29 cellular contexts compared by ENCODE assay signal in genomic region chr1:226491093-226491850, GRCh38. TPM values are rescaled to one million over a fixed set of nuclear protein-coding genes. Genes with fewer than 3 reads are reported as not detected.
"Had no signal": no experiment of that assay in that cellular context is flagged by ENCODE, and none has a peak within 500 bp of the region (broad histone marks: within the 10 kb centered on the region; RNA-seq: fewer than 3 reads in every experiment).

No MANE protein-coding gene starts in this region.

- H3K4me1 ChIP-seq: parathyroid adenoma, tibial artery had no signal

- ATAC-seq: body of pancreas; effector memory CD8-positive, alpha-beta T cell; esophagus mucosa; left cardiac atrium had no signal

- H3K4me3 Mint-ChIP-seq: activated B cell treated with CpG ODN at 0.5 μM for 24 hours; activated naive CD8-positive, alpha-beta T cell treated with anti-CD3 and anti-CD28 coated beads, Interleukin-2, amount 50 U/mL, for 24 hours; activated T-helper 1 cell treated with anti-CD3 and anti-CD28 coated beads, Interleukin-12 subunit alpha, Interleukin-12 subunit beta, Interleukin-2, Interleukin-4 antibody, amounts not matched to agents 30 ng/mL and 10 ng/mL and 1 ng/mL, durations not matched to agents 14 hours and 24 hours and 36 hours; effector memory CD8-positive, alpha-beta T cell; memory B cell; nephron progenitor cell; stimulated activated naive CD8-positive, alpha-beta T cell treated with anti-CD3 and anti-CD28 coated beads, Interleukin-15, Interleukin-2, amounts not matched to agents 100 ng/mL and 50 ng/mL, for 24 hours had no signal

- H3K27me3 ChIP-seq: body of pancreas had no signal

- DNase-seq: activated B cell treated with CpG ODN at 0.5 μM for 24 hours; activated CD4-positive, alpha-beta T cell treated with anti-CD3 and anti-CD28 coated beads for 4 hours; activated CD4-positive, alpha-beta T cell treated with anti-CD3 and anti-CD28 coated beads, Interleukin-2, amount 50 U/mL, for 48 hours; activated gamma-delta T cell; activated naive CD4-positive, alpha-beta T cell treated with anti-CD3 and anti-CD28 coated beads, Interleukin-2, amount 50 U/mL, for 16 hours; activated naive CD8-positive, alpha-beta T cell treated with anti-CD3 and anti-CD28 coated beads, Interleukin-2, amount 50 U/mL, for 24 hours; body of pancreas; caudate nucleus; dermis blood vessel endothelial cell; effector memory CD8-positive, alpha-beta T cell; foreskin melanocyte; glutamatergic neuron; left cardiac atrium; nephron progenitor cell; nucleus accumbens; right cardiac atrium; stimulated activated CD4-positive, alpha-beta T cell treated with anti-CD3 and anti-CD28 coated beads, Interleukin-4, amount 100 ng/mL, for 4 hours; T1000; tibial artery had no signal

- H3K9me3 ChIP-seq: body of pancreas, tibial artery had no signal

- H3K4me2 ChIP-seq: hepatocyte had no signal

- H3K4me3 ChIP-seq: body of pancreas, hepatocyte, tibial artery had no signal

- FAIRE-seq: endothelial cell of umbilical vein had no signal

- H3K9ac ChIP-seq: parathyroid adenoma had no signal

- H3K9me3 Mint-ChIP-seq: activated naive CD8-positive, alpha-beta T cell treated with anti-CD3 and anti-CD28 coated beads, Interleukin-2, amount 50 U/mL, for 24 hours; activated T-helper 1 cell treated with anti-CD3 and anti-CD28 coated beads, Interleukin-12 subunit alpha, Interleukin-12 subunit beta, Interleukin-2, Interleukin-4 antibody, amounts not matched to agents 30 ng/mL and 10 ng/mL and 1 ng/mL, durations not matched to agents 14 hours and 24 hours and 36 hours; effector memory CD8-positive, alpha-beta T cell; nephron progenitor cell; stimulated activated naive CD8-positive, alpha-beta T cell treated with anti-CD3 and anti-CD28 coated beads, Interleukin-15, Interleukin-2, amounts not matched to agents 100 ng/mL and 50 ng/mL, for 24 hours had no signal

- H3K36me3 ChIP-seq: tibial artery had no signal

- H3K27ac ChIP-seq: body of pancreas, hepatocyte, parathyroid adenoma, tibial artery had no signal

- H3K27ac Mint-ChIP-seq: activated B cell treated with CpG ODN at 0.5 μM for 24 hours; activated naive CD8-positive, alpha-beta T cell treated with anti-CD3 and anti-CD28 coated beads, Interleukin-2, amount 50 U/mL, for 24 hours; activated T-helper 1 cell treated with anti-CD3 and anti-CD28 coated beads, Interleukin-12 subunit alpha, Interleukin-12 subunit beta, Interleukin-2, Interleukin-4 antibody, amounts not matched to agents 30 ng/mL and 10 ng/mL and 1 ng/mL, durations not matched to agents 14 hours and 24 hours and 36 hours; memory B cell; nephron progenitor cell; stimulated activated naive CD8-positive, alpha-beta T cell treated with anti-CD3 and anti-CD28 coated beads, Interleukin-15, Interleukin-2, amounts not matched to agents 100 ng/mL and 50 ng/mL, for 24 hours had no signal

RNA-seq across cellular contexts. Expression of gene STUM, which starts 57.3 kb away (rescaled TPM):
- total RNA-seq: activated T-helper 1 cell treated with anti-CD3 and anti-CD28 coated beads, Interleukin-12 subunit alpha, Interleukin-12 subunit beta, Interleukin-2, Interleukin-4 antibody, amounts not matched to agents 30 ng/mL and 10 ng/mL and 1 ng/mL, durations not matched to agents 14 hours and 24 hours and 36 hours; endothelial cell of umbilical vein; mononuclear cell; pulmonary artery endothelial cell; T-helper 1 cell treated with Interleukin-12 subunit alpha and Interleukin-12 subunit beta and Interleukin-4 antibody, amounts not matched to agents 30 ng/mL and 1 ng/mL, for 36 hours had no signal
- polyA plus RNA-seq: endothelial cell of umbilical vein, hepatocyte had no signal
